In the genomic region with DNA sequence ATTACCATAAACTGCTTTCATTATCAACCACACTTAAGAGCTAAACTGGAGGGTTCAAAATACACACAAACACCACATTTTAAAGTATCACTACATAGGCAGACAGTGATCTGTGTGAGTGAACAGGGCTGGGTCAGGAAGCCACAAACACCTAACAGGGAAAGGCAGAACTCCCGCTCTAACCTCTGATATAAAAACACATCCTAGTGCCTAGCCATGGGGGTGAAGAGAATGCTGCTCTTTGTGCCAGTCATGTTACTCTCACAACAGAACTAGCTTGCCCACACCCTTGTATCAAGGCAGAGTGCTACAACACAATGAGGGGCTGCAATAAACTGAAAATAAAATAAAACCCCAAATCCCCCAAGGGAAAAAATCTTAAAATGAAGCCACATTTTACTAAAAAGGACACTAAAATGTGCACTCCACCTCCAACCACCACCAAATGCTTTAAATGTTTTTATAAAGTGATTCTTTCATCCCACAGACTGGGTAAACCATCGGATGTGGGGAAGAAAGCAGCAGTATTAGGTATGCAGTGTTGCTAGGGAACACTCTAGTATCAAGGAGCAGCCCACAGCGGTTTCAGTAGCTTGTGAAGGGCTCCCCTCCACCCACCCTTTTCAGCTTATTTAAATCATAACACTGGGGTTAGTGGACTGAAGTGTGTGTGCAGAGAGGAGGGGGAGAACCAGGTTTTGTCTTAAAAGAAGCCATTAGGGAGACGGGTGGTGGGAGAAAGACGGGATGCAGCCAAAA, we compare ENCODE assay signal across 11 cellular contexts.
DNase-seq lines count a peak whose midpoint lies in the region; ATAC-seq, FAIRE-seq and TF ChIP-seq lines count a peak whose summit lies in the region.
"Had no signal": no experiment of that assay in that cellular context is flagged by ENCODE, and none has a peak within 500 bp of the region (broad histone marks: within the 10 kb centered on the region; RNA-seq: fewer than 3 reads in every experiment).

No MANE protein-coding gene starts in this region.

- H3K4me2 ChIP-seq in K562 (ENCODE audit: insufficient read depth, low read length) (no peak overlapping the region), PC-9 (no peak overlapping the region)

- H3K36me3 ChIP-seq in K562 (ENCODE audit: control insufficient read depth, insufficient read depth, low read length) (peaks cover 67% of the 10 kb centered on the region), PC-9 (ENCODE audit: low read depth) (peaks cover 21% of the 10 kb centered on the region)
- H3K36me3 ChIP-seq: pancreas had no signal

- BruUV-seq in K562 (replicated peaks; lab: Mats Ljungman, UMichigan) (no TSS peak), PC-9 (replicated peaks; lab: Mats Ljungman, UMichigan) (no TSS peak)

- H3K9ac ChIP-seq in K562 (ENCODE audit: insufficient read depth in 1 of 2, low read depth in 2 of 2, low read length in 2 of 2) = no peak overlapping the region

- H2AFZ ChIP-seq in K562 (ENCODE audit: low read depth, low read length) (no peak overlapping the region), PC-9 (no peak overlapping the region)

- no peak for TF ChIP-seq CTCF in K562 (IDR thresholded peaks at IDR 0.05 in 2 of 3, conservative IDR thresholded peaks at IDR 0.05 in 1 of 3; ENCODE audit: insufficient read depth in 2 of 3, low read depth in 1 of 3, low read length in 3 of 3)
- TF ChIP-seq CTCF in PC-9 (conservative IDR thresholded peaks at IDR 0.05) = no peak

- no peaks in the 10 kb centered on the region for H3K9me2 ChIP-seq in PC-9 (ENCODE audit: insufficient read depth)

- H3K4me1 ChIP-seq in K562 (replicated peaks in 1 of 2; ENCODE audit: control insufficient read depth in 2 of 2, insufficient read depth in 2 of 2, low read length in 2 of 2) (no peaks in the 10 kb centered on the region), PC-9 (replicated peaks; ENCODE audit: insufficient read depth) (no peaks in the 10 kb centered on the region)
- H3K4me1 ChIP-seq: pancreas had no signal

- H3K9me3 ChIP-seq in K562 (replicated peaks; ENCODE audit: control insufficient read depth, insufficient read depth, low read depth, low read length) (no peaks in the 10 kb centered on the region), PC-9 (ENCODE audit: insufficient read depth, low read depth) (no peaks in the 10 kb centered on the region)
- H3K9me3 ChIP-seq: pancreas had no signal

- H3K27me3 ChIP-seq in K562 (ENCODE audit: control insufficient read depth in 2 of 2, insufficient read depth in 2 of 2, low read length in 2 of 2) (no peaks in the 10 kb centered on the region), PC-9 (ENCODE audit: insufficient read depth, low read depth) (no peaks in the 10 kb centered on the region)
- H3K27me3 ChIP-seq: pancreas had no signal

- CTCF ChIA-PET in K562 (lab: Yijun Ruan, JAX; ENCODE audit: low intra/inter-chr PET ratio) (no interaction called here), PC-9 (lab: Charles Lee) (no interaction called here)

- ATAC-seq in GM21528 (IDR thresholded peaks at IDR 0.05; ENCODE audit: low FRiP score, unreplicated experiment) (peak; percentile 66), K562 (no peak), esophagus mucosa (no peak)

- no peaks in the 10 kb centered on the region; the same call in 1 of the 2 replicates for H3F3A ChIP-seq in PC-9 (ENCODE audit: insufficient read depth, low read depth)

- no peaks in the 10 kb centered on the region for H3K9me1 ChIP-seq in K562 (ENCODE audit: control insufficient read depth, insufficient read depth, low read length)

- no peaks in the 10 kb centered on the region for H3K79me2 ChIP-seq in K562 (ENCODE audit: control insufficient read depth, insufficient read depth, low read length)
- H3K79me2 ChIP-seq in PC-9 (ENCODE audit: low read depth) = no peaks in the 10 kb centered on the region

- in situ Hi-C loops in K562 (cut with MboI) = no loop called here

- TF ChIP-seq POLR2A in K562 (conservative IDR thresholded peaks at IDR 0.05) = no peak

- peak; percentile 51 for FAIRE-seq in K562 (lab: Jason Lieb, UNC)

- WGBS in K562 (ENCODE audit: insufficient coverage, low coverage, missing lambda C conversion rate) = 80% methylated on average over 2 of the region's 5 CpGs

- TF ChIP-seq RAD21 in K562 (CRISPR knock-in tag; conservative IDR thresholded peaks at IDR 0.05 in 1 of 2, IDR thresholded peaks at IDR 0.05 in 1 of 2) = no peak

- DNase-seq in NCI-H69 (lab: John Stamatoyannopoulos, UW) (peak; percentile 42), K562 (ENCODE audit: extremely low read depth in 1 of 4, low spot score in 3 of 4) (no peak), SIG-M5 (lab: John Stamatoyannopoulos, UW) (no peak), PC-9 (no peak), NCI-H146 (lab: John Stamatoyannopoulos, UW) (no peak)
- peak; percentile 61 for DNase-seq in stimulated activated CD4-positive, alpha-beta T cell treated with anti-CD3 and anti-CD28 coated beads, Interleukin-4, amount 100 ng/mL, for 24 hours
- DNase-seq: pancreas, SHP77 treated with DMSO at 0.1 percent for 48 hours had no signal

- intact Hi-C loops in K562 (cut with micrococcal nuclease) (no loop called here), PC-9 (cut with micrococcal nuclease; ENCODE audit: unreplicated experiment) (no loop called here)

- no peaks in the 10 kb centered on the region for H4K20me1 ChIP-seq in K562 (replicated peaks; ENCODE audit: control insufficient read depth, insufficient read depth, low read length)
- no peaks in the 10 kb centered on the region; the same call in 1 of the 2 replicates for H4K20me1 ChIP-seq in PC-9 (ENCODE audit: insufficient read depth)

- no peak for TF ChIP-seq EP300 in K562 (IDR thresholded peaks at IDR 0.05; ENCODE audit: low read length)

- H3K27ac ChIP-seq in K562 (ENCODE audit: extremely low read depth, low read depth, low read length) (no peak overlapping the region), PC-9 (no peak overlapping the region)
- H3K27ac ChIP-seq: epithelial cell of prostate, pancreas had no signal

- POLR2A ChIA-PET in K562 (lab: Yijun Ruan, JAX) (interaction anchor here (0.7 kb wide), 1 partner anchor 12 kb away, joined by 3 read pairs; no protein-coding TSS in a partner anchor), PC-9 (lab: Charles Lee; ENCODE audit: unreplicated experiment) (interaction anchor here (0.6 kb wide), 1 partner anchor 471 kb away, joined by 3 read pairs; no protein-coding TSS in a partner anchor)

- H3K4me3 ChIP-seq in K562 = no peak overlapping the region
- H3K4me3 ChIP-seq in PC-9 = no peak overlapping the region
- H3K4me3 ChIP-seq: pancreas had no signal

TF ChIP-seq in K562, 482 proteins besides CTCF, POLR2A, EP300 and RAD21:
- TF ChIP-seq MAFK (IDR thresholded peaks at IDR 0.05; ENCODE audit: low read length) (no peak), SIX5 (IDR thresholded peaks at IDR 0.05; ENCODE audit: borderline replicate concordance in 1 of 2, insufficient read depth in 1 of 2, low read depth in 1 of 2, low read length in 2 of 2) (no peak)

Comparison
In these comparisons a context has a peak if more than half of its experiments do, and no peak if none do; other contexts are left out.
1. DNase-seq: peak in NCI-H69 (single experiment) and stimulated activated CD4-positive, alpha-beta T cell treated with anti-CD3 and anti-CD28 coated beads, Interleukin-4, amount 100 ng/mL, for 24 hours (single experiment); none in K562 (0 of 4), SIG-M5 (single experiment), PC-9 (0 of 2) and NCI-H146 (single experiment).